In genomic region chr2:74440005-74440377, GRCh38 we compare ENCODE assay signal across 7 cellular contexts. TPM values are rescaled to one million over a fixed set of nuclear protein-coding genes. Genes with fewer than 3 reads are reported as not detected.
DNase-seq lines count a peak whose midpoint lies in the region; ATAC-seq and TF ChIP-seq lines count a peak whose summit lies in the region.

No MANE protein-coding gene starts in this region.

- in situ Hi-C loops in astrocyte of the cerebellum (cut with HindIII; ENCODE audit: low sequenced_read_pairs): no loop called here

- H3K27me3 ChIP-seq in iPS-15b (ENCODE audit: control insufficient read depth, insufficient read depth, low read length) (peaks cover 2% of the 10 kb centered on the region), skeletal muscle tissue (ENCODE audit: control insufficient read depth in 3 of 3, insufficient read depth in 3 of 3, low read length in 3 of 3) (peaks cover 0 to 37% (median 30%) of the 10 kb centered on the region in 3 donors)

- H3K9ac ChIP-seq in iPS-15b (ENCODE audit: low read depth, low read length) (peak overlapping the region; percentile 89), skeletal muscle tissue (ENCODE audit: low read depth in 1 of 3, low read length in 3 of 3) (peak overlapping the region; percentile 72 to 85 (median 81))

- peak overlapping the region; percentile 54 for H3K4me3 ChIP-seq in astrocyte of the cerebellum (ENCODE audit: low read depth, low read length)
- H3K4me3 ChIP-seq in iPS-15b (ENCODE audit: low read depth, low read length): peak overlapping the region; percentile 91
- H3K4me3 ChIP-seq in skeletal muscle tissue (ENCODE audit: low read length in 3 of 3): peak overlapping the region; percentile 78 to 85 (median 80)

- no peak for TF ChIP-seq CTCF in astrocyte of the cerebellum (IDR thresholded peaks at IDR 0.05; ENCODE audit: low read depth, low read length, missing control alignments)

- H3K9me3 ChIP-seq in iPS-15b (ENCODE audit: control insufficient read depth, insufficient read depth, low read length) (no peaks in the 10 kb centered on the region), skeletal muscle tissue (ENCODE audit: control insufficient read depth in 3 of 3, low read length in 3 of 3) (no peaks in the 10 kb centered on the region)

- ATAC-seq in HG03521 (IDR thresholded peaks at IDR 0.05; ENCODE audit: unreplicated experiment): peak; percentile 7
- ATAC-seq in HG03045 (IDR thresholded peaks at IDR 0.05; ENCODE audit: unreplicated experiment): no peak

- H3K36me3 ChIP-seq in iPS-15b (ENCODE audit: control insufficient read depth, insufficient read depth, low read length) (peaks cover 3% of the 10 kb centered on the region), skeletal muscle tissue (ENCODE audit: control insufficient read depth in 3 of 3, insufficient read depth in 3 of 3, low read length in 3 of 3) (no peaks in the 10 kb centered on the region)

- DNase-seq in astrocyte of the cerebellum (ENCODE audit: low read depth) (no peak), DMS53 treated with DMSO at 0.1 percent for 48 hours (lab: John Stamatoyannopoulos, UW; ENCODE audit: unreplicated experiment) (no peak), T-helper 9 cell (no peak)

- H3K4me1 ChIP-seq in iPS-15b (ENCODE audit: control insufficient read depth, insufficient read depth, low read length) (peaks cover 17% of the 10 kb centered on the region), skeletal muscle tissue (ENCODE audit: control insufficient read depth in 3 of 3, insufficient read depth in 3 of 3, low read length in 3 of 3) (peaks cover 21 to 33% (median 32%) of the 10 kb centered on the region in 3 donors)

- peak overlapping the region; percentile 76 for H3K27ac ChIP-seq in skeletal muscle tissue (ENCODE audit: low read depth, low read length)

RNA-seq across cellular contexts. Expression of gene RTKN, which starts 1.7 kb away (rescaled TPM):
- 26.6 TPM for total RNA-seq in skeletal muscle tissue

RNA-seq across cellular contexts. Expression of gene INO80B, which starts 14.9 kb away (rescaled TPM):
- total RNA-seq in skeletal muscle tissue: 12.5 TPM

RNA-seq across cellular contexts. Expression of gene WBP1, which starts 18.2 kb away (rescaled TPM):
- 27.1 TPM for total RNA-seq in skeletal muscle tissue

RNA-seq across cellular contexts. Expression of gene WDR54, which starts 18.5 kb away (rescaled TPM):
- 5.7 TPM for total RNA-seq in skeletal muscle tissue

RNA-seq across cellular contexts. Expression of gene C2orf81, which starts 18.6 kb away (rescaled TPM):
- 0.52 TPM for total RNA-seq in skeletal muscle tissue
